In the genomic region with DNA sequence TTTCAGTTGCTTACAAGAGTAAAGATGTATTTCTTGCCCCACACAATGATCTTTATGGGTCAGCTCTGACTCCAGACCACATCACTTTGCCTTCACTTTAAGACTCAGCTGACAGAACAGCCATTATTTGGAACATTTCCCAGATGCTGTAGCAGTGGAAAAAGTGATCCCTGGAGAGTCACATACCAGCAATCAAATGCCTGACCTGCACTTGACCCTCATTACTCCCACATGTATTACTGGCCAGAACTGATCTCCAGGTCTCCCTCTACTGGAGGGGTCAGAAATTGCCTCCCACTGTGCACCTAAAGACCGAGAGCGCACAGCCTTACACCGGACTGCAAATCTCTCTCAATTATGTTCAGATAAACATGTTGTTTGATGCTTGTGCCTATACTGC, we compare ENCODE assay signal across 9 cellular contexts.
DNase-seq lines count a peak whose midpoint lies in the region; ATAC-seq and TF ChIP-seq lines count a peak whose summit lies in the region.
"Had no signal": no experiment of that assay in that cellular context is flagged by ENCODE, and none has a peak within 500 bp of the region (broad histone marks: within the 10 kb centered on the region; RNA-seq: fewer than 3 reads in every experiment).

No MANE protein-coding gene starts in this region.

- no peak overlapping the region for H3K9ac ChIP-seq in Loucy (ENCODE audit: low read depth, low read length, poor library complexity, severe bottlenecking)

- H3K9me3 ChIP-seq in DOHH2 (ENCODE audit: control insufficient read depth, insufficient read depth, low read length) (no peaks in the 10 kb centered on the region), Loucy (ENCODE audit: insufficient read depth, low read depth, low read length) (no peaks in the 10 kb centered on the region)

- H3K27ac ChIP-seq in DOHH2 (ENCODE audit: low read depth, low read length): no peak overlapping the region

- H3K36me3 ChIP-seq in DOHH2 (ENCODE audit: control insufficient read depth, low read length) (no peaks in the 10 kb centered on the region), Loucy (ENCODE audit: insufficient read depth, low read length) (no peaks in the 10 kb centered on the region)

- no peak overlapping the region for H3K4me3 ChIP-seq in DOHH2 (ENCODE audit: low read length)
- H3K4me3 ChIP-seq in Loucy (ENCODE audit: low read length, poor library complexity, severe bottlenecking): no peak overlapping the region
- H3K4me3 ChIP-seq in cardiac fibroblast (replicated peaks in 1 of 2; ENCODE audit: low read depth in 2 of 2, low read length in 2 of 2): no peak overlapping the region

- H3K9me2 ChIP-seq in DOHH2 (replicated peaks; ENCODE audit: control insufficient read depth, low read length): no peaks in the 10 kb centered on the region
- no peaks in the 10 kb centered on the region for H3K9me2 ChIP-seq in Loucy (replicated peaks; ENCODE audit: low read depth, low read length)

- peak; percentile 16 for TF ChIP-seq CTCF in DOHH2 (IDR thresholded peaks at IDR 0.05; ENCODE audit: low read depth, low read length, poor library complexity, severe bottlenecking)
- peak; percentile 40 for TF ChIP-seq CTCF in Loucy (conservative IDR thresholded peaks at IDR 0.05; ENCODE audit: low read length)
- peak; percentile 60 for TF ChIP-seq CTCF in cardiac fibroblast (IDR thresholded peaks at IDR 0.05; ENCODE audit: low read depth, low read length)

- no peak for ATAC-seq in HG03520 (IDR thresholded peaks at IDR 0.05; ENCODE audit: unreplicated experiment)

- H3K4me2 ChIP-seq in DOHH2 (ENCODE audit: low read length) (no peak overlapping the region), Loucy (ENCODE audit: low read depth, low read length, poor library complexity, severe bottlenecking) (no peak overlapping the region)

- no peak overlapping the region for H2AFZ ChIP-seq in Loucy (ENCODE audit: low read length)

- H3F3A ChIP-seq in DOHH2 (ENCODE audit: control insufficient read depth, insufficient read depth) (no peaks in the 10 kb centered on the region), Loucy (ENCODE audit: low read depth) (no peaks in the 10 kb centered on the region)

- peak; percentile 90 to 95 for DNase-seq in cardiac fibroblast (ENCODE audit: low read depth in 2 of 2)
- DNase-seq in myocyte (ENCODE audit: low read depth): peak; percentile 86
- DNase-seq in NCI-H345 treated with DMSO at 0.1 percent for 48 hours (lab: John Stamatoyannopoulos, UW; ENCODE audit: unreplicated experiment): no peak
- no peak for DNase-seq in GM19238 (ENCODE audit: insufficient read length, low spot score)
- no peak for DNase-seq in DMS79 (lab: John Stamatoyannopoulos, UW)
- DNase-seq: NCI-H1105 treated with DMSO at 0.1 percent for 48 hours had no signal

- no peaks in the 10 kb centered on the region for H3K4me1 ChIP-seq in DOHH2 (ENCODE audit: control insufficient read depth, low read length)
- H3K4me1 ChIP-seq in Loucy (ENCODE audit: insufficient read depth, low read length, poor library complexity, severe bottlenecking): no peaks in the 10 kb centered on the region

- H4K20me1 ChIP-seq in DOHH2 (ENCODE audit: control insufficient read depth, insufficient read depth, low read depth, low read length): no peaks in the 10 kb centered on the region
- no peaks in the 10 kb centered on the region for H4K20me1 ChIP-seq in Loucy (ENCODE audit: insufficient read depth, low read length, poor library complexity, severe bottlenecking)

- H3K27me3 ChIP-seq in DOHH2 (ENCODE audit: control insufficient read depth, low read length): no peaks in the 10 kb centered on the region
- H3K27me3 ChIP-seq in Loucy (ENCODE audit: insufficient read depth, low read length, poor library complexity, severe bottlenecking): no peaks in the 10 kb centered on the region

- H3K79me2 ChIP-seq in DOHH2 (ENCODE audit: control insufficient read depth, low read length) (no peaks in the 10 kb centered on the region), Loucy (ENCODE audit: insufficient read depth, low read length) (no peaks in the 10 kb centered on the region)

Comparison
In these comparisons a context has a peak if more than half of its experiments do, and no peak if none do; other contexts are left out.
1. DNase-seq: peak in cardiac fibroblast (2 of 2) and myocyte (single experiment); none in NCI-H345 treated with DMSO at 0.1 percent for 48 hours (single experiment), GM19238 (single experiment) and DMS79 (single experiment).
2. Peak in every context shown above with its lines, with median percentiles within 50 percentile points of each other: CTCF ChIP-seq.